Comparison of ENCODE assay signal across 28 cellular contexts in genomic region chrX:32896132-32896531, GRCh38.
"Had no signal": no experiment of that assay in that cellular context is flagged by ENCODE, and none has a peak within 500 bp of the region (broad histone marks: within the 10 kb centered on the region; RNA-seq: fewer than 3 reads in every experiment).

No MANE protein-coding gene starts in this region.

- H3K36me3 ChIP-seq: left ventricle myocardium inferior, neural progenitor cell, spleen, vagina had no signal

- DNase-seq: activated CD4-positive, alpha-beta T cell treated with anti-CD3 and anti-CD28 coated beads, Interleukin-2, amount 10 ng/mL, durations not matched to agents 24 days and 14 days; activated CD8-positive, alpha-beta memory T cell treated with anti-CD3 and anti-CD28 coated beads, Interleukin-2, amount 10 ng/mL, durations not matched to agents 7 days and 5 days; activated CD8-positive, alpha-beta T cell treated with anti-CD3 and anti-CD28 coated beads for 36 hours; activated gamma-delta T cell; activated naive CD4-positive, alpha-beta T cell treated with anti-CD3 and anti-CD28 coated beads, Interleukin-2, amount 50 U/mL, for 16 hours; activated naive CD8-positive, alpha-beta T cell treated with anti-CD3 and anti-CD28 coated beads, Interleukin-2, amount 50 U/mL, for 24 hours; body of pancreas; central memory CD4-positive, alpha-beta T cell; effector memory CD8-positive, alpha-beta T cell; foreskin melanocyte; glutamatergic neuron; left ventricle myocardium inferior; mammary epithelial cell; naive thymus-derived CD8-positive, alpha-beta T cell; retina; spleen; stimulated activated CD4-positive, alpha-beta T cell treated with anti-CD3 and anti-CD28 coated beads, Interleukin-4, amount 100 ng/mL, for 1 hour; stimulated activated naive CD4-positive, alpha-beta T cell; testis had no signal

- H3K9me3 ChIP-seq: body of pancreas, left ventricle myocardium inferior, spleen, testis, vagina had no signal

- H3K27me3 ChIP-seq: body of pancreas, hepatocyte, neural progenitor cell, spleen, testis, vagina had no signal

- H3K4me3 Mint-ChIP-seq: activated CD4-positive, alpha-beta T cell treated with anti-CD3 and anti-CD28 coated beads, Interleukin-2, amount 10 ng/mL, durations not matched to agents 24 days and 14 days; activated CD8-positive, alpha-beta memory T cell treated with anti-CD3 and anti-CD28 coated beads, Interleukin-2, amount 10 ng/mL, durations not matched to agents 7 days and 5 days; activated CD8-positive, alpha-beta T cell treated with anti-CD3 and anti-CD28 coated beads for 36 hours; activated naive CD8-positive, alpha-beta T cell treated with anti-CD3 and anti-CD28 coated beads, Interleukin-2, amount 50 U/mL, for 24 hours; activated T-helper 1 cell treated with anti-CD3 and anti-CD28 coated beads, Interleukin-12 subunit alpha, Interleukin-12 subunit beta, Interleukin-2, Interleukin-4 antibody, amounts not matched to agents 30 ng/mL and 10 ng/mL and 1 ng/mL, durations not matched to agents 14 hours and 24 hours and 36 hours; effector memory CD8-positive, alpha-beta T cell; mesothelial cell of epicardium; naive thymus-derived CD8-positive, alpha-beta T cell; neural progenitor cell; type B pancreatic cell had no signal

- H3K4me3 ChIP-seq: body of pancreas, hepatocyte, left ventricle myocardium inferior, neural progenitor cell, spleen, testis, vagina had no signal

- H3K27ac Mint-ChIP-seq: activated CD4-positive, alpha-beta T cell treated with anti-CD3 and anti-CD28 coated beads, Interleukin-2, amount 10 ng/mL, durations not matched to agents 24 days and 14 days; activated CD8-positive, alpha-beta memory T cell treated with anti-CD3 and anti-CD28 coated beads, Interleukin-2, amount 10 ng/mL, durations not matched to agents 7 days and 5 days; activated CD8-positive, alpha-beta T cell treated with anti-CD3 and anti-CD28 coated beads for 36 hours; activated naive CD8-positive, alpha-beta T cell treated with anti-CD3 and anti-CD28 coated beads, Interleukin-2, amount 50 U/mL, for 24 hours; activated T-helper 1 cell treated with anti-CD3 and anti-CD28 coated beads, Interleukin-12 subunit alpha, Interleukin-12 subunit beta, Interleukin-2, Interleukin-4 antibody, amounts not matched to agents 30 ng/mL and 10 ng/mL and 1 ng/mL, durations not matched to agents 14 hours and 24 hours and 36 hours; effector memory CD8-positive, alpha-beta T cell; mesothelial cell of epicardium; naive thymus-derived CD8-positive, alpha-beta T cell; neural progenitor cell; type B pancreatic cell had no signal

- H3K4me1 Mint-ChIP-seq: activated CD4-positive, alpha-beta T cell treated with anti-CD3 and anti-CD28 coated beads, Interleukin-2, amount 10 ng/mL, durations not matched to agents 24 days and 14 days; activated CD8-positive, alpha-beta memory T cell treated with anti-CD3 and anti-CD28 coated beads, Interleukin-2, amount 10 ng/mL, durations not matched to agents 7 days and 5 days; activated naive CD8-positive, alpha-beta T cell treated with anti-CD3 and anti-CD28 coated beads, Interleukin-2, amount 50 U/mL, for 24 hours; naive thymus-derived CD8-positive, alpha-beta T cell; neural progenitor cell had no signal

- H3K9me3 Mint-ChIP-seq: activated CD4-positive, alpha-beta T cell treated with anti-CD3 and anti-CD28 coated beads, Interleukin-2, amount 10 ng/mL, durations not matched to agents 24 days and 14 days; activated CD8-positive, alpha-beta T cell treated with anti-CD3 and anti-CD28 coated beads for 36 hours; activated naive CD8-positive, alpha-beta T cell treated with anti-CD3 and anti-CD28 coated beads, Interleukin-2, amount 50 U/mL, for 24 hours; activated T-helper 1 cell treated with anti-CD3 and anti-CD28 coated beads, Interleukin-12 subunit alpha, Interleukin-12 subunit beta, Interleukin-2, Interleukin-4 antibody, amounts not matched to agents 30 ng/mL and 10 ng/mL and 1 ng/mL, durations not matched to agents 14 hours and 24 hours and 36 hours; mesothelial cell of epicardium; type B pancreatic cell had no signal

- H3K27me3 Mint-ChIP-seq: activated CD4-positive, alpha-beta T cell treated with anti-CD3 and anti-CD28 coated beads, Interleukin-2, amount 10 ng/mL, durations not matched to agents 24 days and 14 days; activated CD8-positive, alpha-beta memory T cell treated with anti-CD3 and anti-CD28 coated beads, Interleukin-2, amount 10 ng/mL, durations not matched to agents 7 days and 5 days; activated CD8-positive, alpha-beta T cell treated with anti-CD3 and anti-CD28 coated beads for 36 hours; activated naive CD8-positive, alpha-beta T cell treated with anti-CD3 and anti-CD28 coated beads, Interleukin-2, amount 50 U/mL, for 24 hours; effector memory CD8-positive, alpha-beta T cell; naive thymus-derived CD8-positive, alpha-beta T cell; type B pancreatic cell had no signal

- H3K27ac ChIP-seq: body of pancreas, hepatocyte, left ventricle myocardium inferior, neural progenitor cell, spleen, testis, vagina, VCaP had no signal

- H3K36me3 Mint-ChIP-seq: activated CD8-positive, alpha-beta memory T cell treated with anti-CD3 and anti-CD28 coated beads, Interleukin-2, amount 10 ng/mL, durations not matched to agents 7 days and 5 days; mesothelial cell of epicardium; naive thymus-derived CD8-positive, alpha-beta T cell; neural progenitor cell; type B pancreatic cell had no signal

- ATAC-seq: activated CD4-positive, CD25-positive, alpha-beta regulatory T cell treated with anti-CD3 and anti-CD28 coated beads, Interleukin-2, amount 50 U/mL, for 24 hours; activated CD8-positive, alpha-beta memory T cell treated with anti-CD3 and anti-CD28 coated beads, Interleukin-2, amount 10 ng/mL, durations not matched to agents 7 days and 5 days; activated CD8-positive, alpha-beta T cell treated with anti-CD3 and anti-CD28 coated beads for 36 hours; activated naive CD8-positive, alpha-beta T cell treated with anti-CD3 and anti-CD28 coated beads, Interleukin-2, amount 50 U/mL, for 24 hours; body of pancreas; effector memory CD8-positive, alpha-beta T cell; esophagus mucosa; naive thymus-derived CD8-positive, alpha-beta T cell had no signal

- H3K4me1 ChIP-seq: body of pancreas, left ventricle myocardium inferior, neural progenitor cell, spleen, testis, vagina had no signal
